13 cellular contexts compared by ENCODE assay signal in genomic region chr9:87676976-87677775, GRCh38. TPM values are rescaled to one million over a fixed set of nuclear protein-coding genes. Genes with fewer than 3 reads are reported as not detected.
DNase-seq lines count a peak whose midpoint lies in the region; TF ChIP-seq lines count a peak whose summit lies in the region.
"Had no signal": no experiment of that assay in that cellular context is flagged by ENCODE, and none has a peak within 500 bp of the region (broad histone marks: within the 10 kb centered on the region; RNA-seq: fewer than 3 reads in every experiment).

No MANE protein-coding gene starts in this region.

- TF ChIP-seq POLR2A in testis (IDR thresholded peaks at IDR 0.05): no peak

- peak; percentile 25 for DNase-seq in HT1080 (ENCODE audit: low read depth)
- DNase-seq in choroid plexus epithelial cell (ENCODE audit: low read depth): peak; percentile 39
- DNase-seq in hepatocyte (ENCODE audit: low spot score): peak; percentile 5
- peak; percentile 65 for DNase-seq in testis
- no peak for DNase-seq in activated CD4-positive, alpha-beta T cell treated with anti-CD3 and anti-CD28 coated beads, Interleukin-2, amount 50 U/mL, for 48 hours
- DNase-seq in HuH-7.5 (ENCODE audit: low spot score): no peak
- DNase-seq in stimulated activated CD4-positive, alpha-beta T cell treated with anti-CD3 and anti-CD28 coated beads, Interleukin-1b, Interleukin-23, amount 100 ng/mL, for 48 hours: no peak
- no peak for DNase-seq in DMS114 treated with DMSO at 0.1 percent for 48 hours (lab: John Stamatoyannopoulos, UW; ENCODE audit: unreplicated experiment)
- DNase-seq: activated B cell treated with CpG ODN at 0.5 μM for 24 hours; cortex of kidney; H7; stimulated activated CD4-positive, alpha-beta T cell treated with anti-CD3 and anti-CD28 coated beads, Interleukin-4, amount 100 ng/mL, for 24 hours had no signal

- WGBS in hepatocyte (ENCODE audit: low lambda C conversion rate, missing lambda C conversion rate): 89% methylated on average over 14 of the region's 14 CpGs
- WGBS in testis, 2 donors: 80% methylated on average over 12 to 14 of the region's 14 CpGs

- H3K27me3 ChIP-seq in hepatocyte (no peaks in the 10 kb centered on the region), testis (no peaks in the 10 kb centered on the region)

- H3K9me3 ChIP-seq in hepatocyte (ENCODE audit: low read depth) (no peaks in the 10 kb centered on the region), testis (no peaks in the 10 kb centered on the region)

- H3K79me2 ChIP-seq in hepatocyte: no peaks in the 10 kb centered on the region

- H3K4me3 ChIP-seq in choroid plexus epithelial cell (ENCODE audit: low read depth, low read length) (no peak overlapping the region), hepatocyte (no peak overlapping the region), testis (no peak overlapping the region)

- no peak overlapping the region for H3K27ac ChIP-seq in hepatocyte
- no peak overlapping the region for H3K27ac ChIP-seq in testis
- H3K27ac ChIP-seq: C4-2B had no signal

- H3K4me1 ChIP-seq in hepatocyte (ENCODE audit: insufficient read depth): no peaks in the 10 kb centered on the region
- H3K4me1 ChIP-seq in testis: peaks cover 3% of the 10 kb centered on the region

- H2AFZ ChIP-seq in hepatocyte: no peak overlapping the region

- no peaks in the 10 kb centered on the region for H3K36me3 ChIP-seq in hepatocyte (replicated peaks; ENCODE audit: insufficient read depth, low read depth)
- no peaks in the 10 kb centered on the region for H3K36me3 ChIP-seq in testis (ENCODE audit: low read depth, missing control alignments)

- no peak for TF ChIP-seq CTCF in choroid plexus epithelial cell (conservative IDR thresholded peaks at IDR 0.05; ENCODE audit: low read depth, low read length)
- no peak for TF ChIP-seq CTCF in hepatocyte (IDR thresholded peaks at IDR 0.05; ENCODE audit: poor library complexity)
- TF ChIP-seq CTCF in testis (IDR thresholded peaks at IDR 0.05): no peak

- no peak overlapping the region for H3K4me2 ChIP-seq in hepatocyte

- intact Hi-C loops in testis (cut with DNase I; ENCODE audit: low total_unique reads): no loop called here

- H4K20me1 ChIP-seq in hepatocyte (ENCODE audit: insufficient read depth, poor library complexity, severe bottlenecking): no peaks in the 10 kb centered on the region

- no peaks in the 10 kb centered on the region for H3K9me2 ChIP-seq in hepatocyte (replicated peaks; ENCODE audit: insufficient read depth)

RNA-seq across cellular contexts. Expression of gene CTSL, which starts 48.7 kb away (rescaled TPM):
- total RNA-seq in HT1080 (2014; rRNA removed; shearing (Covaris generic)): 121 and 134 TPM in 2 replicates
- polyA plus RNA-seq in HT1080 (2015; cell fraction: cytosol; rRNA removed): 149 and 161 TPM in 2 replicates
- 222 and 227 TPM in 2 replicates for polyA plus RNA-seq in HT1080 (2015; cell fraction: nucleus; rRNA removed)
- total RNA-seq in hepatocyte (343 and 365 TPM in 2 replicates), testis (100 to 1,000 TPM; 100 to 105 TPM)
- polyA plus RNA-seq in hepatocyte (328 and 341 TPM in 2 replicates), testis (ENCODE audit: insufficient read depth, low read depth, low replicate concordance) (185 TPM)

Comparison
In these comparisons a context has a peak if more than half of its experiments do, and no peak if none do; other contexts are left out.
1. DNase-seq: peak in HT1080 (single experiment), choroid plexus epithelial cell (single experiment), hepatocyte (single experiment) and testis (single experiment); none in activated CD4-positive, alpha-beta T cell treated with anti-CD3 and anti-CD28 coated beads, Interleukin-2, amount 50 U/mL, for 48 hours (0 of 2), HuH-7.5 (single experiment), stimulated activated CD4-positive, alpha-beta T cell treated with anti-CD3 and anti-CD28 coated beads, Interleukin-1b, Interleukin-23, amount 100 ng/mL, for 48 hours (single experiment) and DMS114 treated with DMSO at 0.1 percent for 48 hours (single experiment).